In genomic region chr17:80831481-80831880, GRCh38 we compare ENCODE assay signal across 13 cellular contexts.
A peak's percentile ranks its signal among the peaks of the same experiment; 100 is the strongest.
DNase-seq lines count a peak whose midpoint lies in the region; ATAC-seq, FAIRE-seq and TF ChIP-seq lines count a peak whose summit lies in the region.
"Had no signal": no experiment of that assay in that cellular context is flagged by ENCODE, and none has a peak within 500 bp of the region (broad histone marks: within the 10 kb centered on the region; RNA-seq: fewer than 3 reads in every experiment).

No MANE protein-coding gene starts in this region.

- intact Hi-C loops in dendritic cell treated with granulocyte-macrophage colony-stimulating factor and Interleukin-4, amounts not matched to agents 40 ng/mL and 50 ng/mL, for 4 days (cut with micrococcal nuclease): no loop called here

- no peak for FAIRE-seq in D721Med (lab: Jason Lieb, UNC)
- FAIRE-seq: pancreas had no signal

- CTCF ChIA-PET in T-cell (lab: Charles Lee): no interaction called here

- peaks cover 55% of the 10 kb centered on the region for H3K36me3 Mint-ChIP-seq in activated T-cell treated with anti-CD3 and anti-CD28 coated beads, Interleukin-2, amount 50 U/mL, for 24 hours (ENCODE audit: low read depth)
- H3K36me3 Mint-ChIP-seq in T-cell: peaks cover 10% of the 10 kb centered on the region
- peaks cover 21% of the 10 kb centered on the region for H3K36me3 Mint-ChIP-seq in dendritic cell treated with granulocyte-macrophage colony-stimulating factor and Interleukin-4, amounts not matched to agents 40 ng/mL and 50 ng/mL, for 4 days (ENCODE audit: low read depth)
- H3K36me3 Mint-ChIP-seq in stimulated activated effector memory CD8-positive, alpha-beta T cell treated with anti-CD3 and anti-CD28 coated beads, Interleukin-12 subunit alpha, Interleukin-12 subunit beta, amount 100 ng/mL, for 72 hours: peaks cover 19% of the 10 kb centered on the region

- H3K4me1 Mint-ChIP-seq in activated T-cell treated with anti-CD3 and anti-CD28 coated beads, Interleukin-2, amount 50 U/mL, for 24 hours (ENCODE audit: low read depth): peaks cover 60% of the 10 kb centered on the region
- peaks cover 24 to 47% (median 34%) of the 10 kb centered on the region in 3 donors for H3K4me1 Mint-ChIP-seq in T-cell
- H3K4me1 Mint-ChIP-seq in dendritic cell treated with granulocyte-macrophage colony-stimulating factor and Interleukin-4, amounts not matched to agents 40 ng/mL and 50 ng/mL, for 4 days (ENCODE audit: low read depth): peaks cover 43% of the 10 kb centered on the region
- peaks cover 29% of the 10 kb centered on the region for H3K4me1 Mint-ChIP-seq in stimulated activated effector memory CD8-positive, alpha-beta T cell treated with anti-CD3 and anti-CD28 coated beads, Interleukin-12 subunit alpha, Interleukin-12 subunit beta, amount 100 ng/mL, for 72 hours

- no peak for DNase-seq in activated T-cell treated with anti-CD3 and anti-CD28 coated beads, Interleukin-2, amount 50 U/mL, for 24 hours
- DNase-seq in activated T-cell treated with anti-CD3 and anti-CD28 coated beads, Interleukin-2, amount 50 U/mL, for 48 hours: no peak
- DNase-seq in T-cell: no peak
- no peak for DNase-seq in stimulated activated effector memory CD8-positive, alpha-beta T cell treated with anti-CD3 and anti-CD28 coated beads, Interleukin-12 subunit alpha, Interleukin-12 subunit beta, amount 100 ng/mL, for 72 hours (ENCODE audit: low spot score in 2 of 2)
- no peak for DNase-seq in NCI-H446 treated with DMSO at 0.1 percent for 48 hours (lab: John Stamatoyannopoulos, UW)
- DNase-seq in D721Med (ENCODE audit: insufficient read length, low spot score): no peak
- no peak for DNase-seq in AG20443 (ENCODE audit: low spot score)
- DNase-seq: activated CD4-positive, alpha-beta T cell treated with anti-CD3 and anti-CD28 coated beads for 48 hours; Karpas-422; lower lobe of right lung; NCI-H1930 had no signal

- POLR2A ChIA-PET in T-cell (lab: Charles Lee): no interaction called here

- H3K4me3 Mint-ChIP-seq in activated T-cell treated with anti-CD3 and anti-CD28 coated beads, Interleukin-2, amount 50 U/mL, for 24 hours: no peak overlapping the region
- peak overlapping the region; percentile 34 to 83 (median 81) for H3K4me3 Mint-ChIP-seq in T-cell
- H3K4me3 Mint-ChIP-seq in dendritic cell treated with granulocyte-macrophage colony-stimulating factor and Interleukin-4, amounts not matched to agents 40 ng/mL and 50 ng/mL, for 4 days: no peak overlapping the region
- peak overlapping the region; percentile 69 for H3K4me3 Mint-ChIP-seq in stimulated activated effector memory CD8-positive, alpha-beta T cell treated with anti-CD3 and anti-CD28 coated beads, Interleukin-12 subunit alpha, Interleukin-12 subunit beta, amount 100 ng/mL, for 72 hours

- no peaks in the 10 kb centered on the region for H3K27me3 Mint-ChIP-seq in activated T-cell treated with anti-CD3 and anti-CD28 coated beads, Interleukin-2, amount 50 U/mL, for 24 hours
- no peaks in the 10 kb centered on the region for H3K27me3 Mint-ChIP-seq in T-cell
- no peaks in the 10 kb centered on the region for H3K27me3 Mint-ChIP-seq in dendritic cell treated with granulocyte-macrophage colony-stimulating factor and Interleukin-4, amounts not matched to agents 40 ng/mL and 50 ng/mL, for 4 days

- no peak for TF ChIP-seq CTCF in D721Med (IDR thresholded peaks at IDR 0.05; ENCODE audit: insufficient read depth, missing control alignments)

- no peaks in the 10 kb centered on the region for H3K9me3 Mint-ChIP-seq in activated T-cell treated with anti-CD3 and anti-CD28 coated beads, Interleukin-2, amount 50 U/mL, for 24 hours
- no peaks in the 10 kb centered on the region for H3K9me3 Mint-ChIP-seq in T-cell
- H3K9me3 Mint-ChIP-seq in dendritic cell treated with granulocyte-macrophage colony-stimulating factor and Interleukin-4, amounts not matched to agents 40 ng/mL and 50 ng/mL, for 4 days: no peaks in the 10 kb centered on the region
- H3K9me3 Mint-ChIP-seq in stimulated activated effector memory CD8-positive, alpha-beta T cell treated with anti-CD3 and anti-CD28 coated beads, Interleukin-12 subunit alpha, Interleukin-12 subunit beta, amount 100 ng/mL, for 72 hours: no peaks in the 10 kb centered on the region

- H3K27ac Mint-ChIP-seq in activated T-cell treated with anti-CD3 and anti-CD28 coated beads, Interleukin-2, amount 50 U/mL, for 24 hours: peak overlapping the region; percentile 98
- H3K27ac Mint-ChIP-seq in T-cell: peak overlapping the region; percentile 90 to 98
- H3K27ac Mint-ChIP-seq in dendritic cell treated with granulocyte-macrophage colony-stimulating factor and Interleukin-4, amounts not matched to agents 40 ng/mL and 50 ng/mL, for 4 days: peak overlapping the region; percentile 78
- peak overlapping the region; percentile 91 for H3K27ac Mint-ChIP-seq in stimulated activated effector memory CD8-positive, alpha-beta T cell treated with anti-CD3 and anti-CD28 coated beads, Interleukin-12 subunit alpha, Interleukin-12 subunit beta, amount 100 ng/mL, for 72 hours

- no peak for ATAC-seq in T-cell (replicated peaks in 1 of 4)
- no peak for ATAC-seq in stimulated activated effector memory CD8-positive, alpha-beta T cell treated with anti-CD3 and anti-CD28 coated beads, Interleukin-12 subunit alpha, Interleukin-12 subunit beta, amount 100 ng/mL, for 72 hours
- ATAC-seq: lower lobe of right lung, pancreas had no signal

Comparison
In these comparisons a context has a peak if more than half of its experiments do, and no peak if none do; other contexts are left out.
1. H3K4me3 Mint-ChIP-seq: peak in T-cell (3 of 3) and stimulated activated effector memory CD8-positive, alpha-beta T cell treated with anti-CD3 and anti-CD28 coated beads, Interleukin-12 subunit alpha, Interleukin-12 subunit beta, amount 100 ng/mL, for 72 hours (single experiment); none in activated T-cell treated with anti-CD3 and anti-CD28 coated beads, Interleukin-2, amount 50 U/mL, for 24 hours (single experiment) and dendritic cell treated with granulocyte-macrophage colony-stimulating factor and Interleukin-4, amounts not matched to agents 40 ng/mL and 50 ng/mL, for 4 days (single experiment).
2. Peak in every context shown above with its lines, with median percentiles within 50 percentile points of each other: H3K27ac Mint-ChIP-seq.